8 cellular contexts compared by ENCODE assay signal in the genomic region with DNA sequence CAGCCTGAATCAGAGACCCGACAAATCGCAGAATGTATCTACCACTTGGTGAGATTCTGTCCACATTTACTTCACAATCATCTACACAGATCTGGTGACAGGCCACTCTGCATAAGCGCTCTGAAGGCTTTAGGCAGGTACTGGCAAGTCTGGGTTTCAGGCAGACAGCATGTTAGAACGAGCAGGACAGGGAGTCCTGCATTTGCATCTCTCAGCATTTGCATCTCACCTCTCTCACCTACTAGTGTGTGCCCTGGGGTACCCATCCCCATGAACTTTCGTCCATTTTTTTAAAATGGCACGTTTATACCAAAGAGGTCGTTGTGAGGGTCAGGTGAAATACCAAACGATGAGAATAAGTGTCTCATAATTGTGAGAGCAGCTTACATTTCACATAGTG.
A peak's percentile ranks its signal among the peaks of the same experiment; 100 is the strongest.
DNase-seq lines count a peak whose midpoint lies in the region; ATAC-seq and TF ChIP-seq lines count a peak whose summit lies in the region.
"Not testable (repeated sequence)": the region's sequence is repeated elsewhere in the genome, so short reads cannot be mapped to it uniquely, and the experiment has no call there.

No MANE protein-coding gene starts in this region.

- WGBS in iPS DF 6.9 (ENCODE audit: insufficient coverage, insufficient read length), result no CpG with 5 or more reads among the region's 8 CpGs

- H4K20me1 ChIP-seq in osteoblast (ENCODE audit: insufficient read depth, low read length), result not testable (repeated sequence)

- H2AFZ ChIP-seq in osteoblast (ENCODE audit: low read length), result not testable (repeated sequence)

- H3K27ac ChIP-seq in iPS DF 6.9 (ENCODE audit: low read length); osteoblast (ENCODE audit: low read depth, low read length): not testable (repeated sequence)
- H3K27ac ChIP-seq in vagina, result peak overlapping the region; percentile 48

- peak overlapping the region; percentile 55 for H3K4me2 ChIP-seq in osteoblast (ENCODE audit: insufficient read depth, low read length)

- H3K9me3 Mint-ChIP-seq in T-helper 2 cell treated with Interferon-gamma antibody and Interleukin-4, amounts not matched to agents 5 μg/mL and 100 μg/mL, for 36 hours; central memory CD8-positive, alpha-beta T cell: not testable (repeated sequence)

- H3K27ac Mint-ChIP-seq in T-helper 2 cell treated with Interferon-gamma antibody and Interleukin-4, amounts not matched to agents 5 μg/mL and 100 μg/mL, for 36 hours; central memory CD8-positive, alpha-beta T cell (ENCODE audit: low read depth): not testable (repeated sequence)

- intact Hi-C loops in vagina (cut with DNase I), result not testable (repeated sequence)

- H3K4me3 Mint-ChIP-seq in T-helper 2 cell treated with Interferon-gamma antibody and Interleukin-4, amounts not matched to agents 5 μg/mL and 100 μg/mL, for 36 hours, result peak overlapping the region; percentile 94
- peak overlapping the region; percentile 93 for H3K4me3 Mint-ChIP-seq in central memory CD8-positive, alpha-beta T cell

- H3K4me3 ChIP-seq in HAP-1 (peak overlapping the region; percentile 35), iPS DF 6.9 (ENCODE audit: low read length) (peak overlapping the region; percentile 41; the same call in 1 of the 2 replicates), osteoblast (ENCODE audit: insufficient read depth, low read length) (peak overlapping the region; percentile 62), vagina (peak overlapping the region; percentile 53 to 58)

- H3K27me3 ChIP-seq in HAP-1 (ENCODE audit: low read depth); iPS DF 6.9 (ENCODE audit: control insufficient read depth, insufficient read depth, low read length); osteoblast (ENCODE audit: insufficient read depth, low read length); vagina: not testable (repeated sequence)

- ATAC-seq in GM18511 (IDR thresholded peaks at IDR 0.05; ENCODE audit: unreplicated experiment), result peak; percentile 47
- not testable (repeated sequence) for ATAC-seq in central memory CD8-positive, alpha-beta T cell (replicated peaks; ENCODE audit: extremely low read depth, poor library complexity, severe bottlenecking)

- TF ChIP-seq CTCF in osteoblast (IDR thresholded peaks at IDR 0.05; ENCODE audit: extremely low read depth, low read depth, low read length); vagina (IDR thresholded peaks at IDR 0.05): not testable (repeated sequence)

- H3K36me3 ChIP-seq in HAP-1 (replicated peaks); iPS DF 6.9 (ENCODE audit: control insufficient read depth, insufficient read depth, low read length); osteoblast (ENCODE audit: insufficient read depth, low read length); vagina: not testable (repeated sequence)

- not testable (repeated sequence) for H3K79me2 ChIP-seq in osteoblast (ENCODE audit: insufficient read depth, low read length)

- H3K4me1 Mint-ChIP-seq in T-helper 2 cell treated with Interferon-gamma antibody and Interleukin-4, amounts not matched to agents 5 μg/mL and 100 μg/mL, for 36 hours (ENCODE audit: low read depth); central memory CD8-positive, alpha-beta T cell: not testable (repeated sequence)

- not testable (repeated sequence) for H3K36me3 Mint-ChIP-seq in T-helper 2 cell treated with Interferon-gamma antibody and Interleukin-4, amounts not matched to agents 5 μg/mL and 100 μg/mL, for 36 hours (ENCODE audit: low read depth); central memory CD8-positive, alpha-beta T cell (ENCODE audit: insufficient read depth)

- in situ Hi-C loops in HAP-1 (cut with MboI; ENCODE audit: low sequenced_read_pairs), result not testable (repeated sequence)

- H3K27me3 Mint-ChIP-seq in T-helper 2 cell treated with Interferon-gamma antibody and Interleukin-4, amounts not matched to agents 5 μg/mL and 100 μg/mL, for 36 hours (ENCODE audit: low read depth); central memory CD8-positive, alpha-beta T cell: not testable (repeated sequence)

- H3K4me1 ChIP-seq in HAP-1; iPS DF 6.9 (ENCODE audit: control insufficient read depth, insufficient read depth, low read length); osteoblast (ENCODE audit: insufficient read depth, low read length); vagina: not testable (repeated sequence)

- not testable (repeated sequence) for DNase-seq in HAP-1 (ENCODE audit: low spot score in 2 of 2); T-helper 2 cell treated with Interferon-gamma antibody and Interleukin-4, amounts not matched to agents 5 μg/mL and 100 μg/mL, for 36 hours (ENCODE audit: low spot score); central memory CD8-positive, alpha-beta T cell (ENCODE audit: low spot score in 2 of 2); iPS DF 6.9 (ENCODE audit: low read depth, low spot score); osteoblast (ENCODE audit: insufficient read length, low spot score, missing footprints); vagina (ENCODE audit: extremely low spot score in 2 of 2)
- DNase-seq in HT-29 (ENCODE audit: low spot score), result peak; percentile 0

- TF ChIP-seq POLR2A in vagina (IDR thresholded peaks at IDR 0.05), result not testable (repeated sequence)

- H3K9me3 ChIP-seq in HAP-1; iPS DF 6.9 (ENCODE audit: control insufficient read depth, insufficient read depth, low read length); osteoblast (ENCODE audit: low read depth, low read length); vagina: not testable (repeated sequence)
